Comparison of ENCODE assay signal across 14 cellular contexts in the genomic region with DNA sequence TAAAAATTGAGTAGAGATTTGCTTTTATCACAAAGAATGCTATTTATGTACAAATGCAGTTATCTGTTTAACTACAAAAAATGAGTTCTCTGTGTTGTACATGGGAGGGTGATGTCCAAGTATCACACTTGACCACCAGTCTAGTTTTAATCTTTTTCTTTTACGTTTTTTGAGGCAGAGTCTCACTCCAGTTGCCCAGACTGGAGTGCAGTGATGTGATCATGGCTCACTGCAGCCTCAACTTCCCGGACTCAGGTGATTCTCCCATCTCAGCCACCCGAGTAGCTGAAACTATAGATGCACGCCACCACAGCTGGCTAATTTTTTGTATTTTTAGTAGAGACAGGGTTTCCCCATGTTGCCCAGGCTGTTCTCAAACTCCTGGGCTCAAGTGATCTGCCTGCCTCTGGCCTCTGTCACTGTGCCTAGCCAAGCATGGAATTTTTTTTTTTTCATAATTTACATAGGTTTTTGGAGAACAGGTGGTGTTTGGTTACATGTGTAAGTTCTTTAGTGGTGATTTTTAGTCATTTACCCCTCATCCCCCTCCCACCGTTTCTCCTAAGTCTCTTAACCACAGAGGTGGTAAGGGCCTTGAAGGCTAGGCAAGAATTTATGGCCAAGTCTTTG. TPM values are rescaled to one million over a fixed set of nuclear protein-coding genes. Genes with fewer than 3 reads are reported as not detected.
A peak's percentile ranks its signal among the peaks of the same experiment; 100 is the strongest.
DNase-seq lines count a peak whose midpoint lies in the region; ATAC-seq, FAIRE-seq and TF ChIP-seq lines count a peak whose summit lies in the region.
"Had no signal": no experiment of that assay in that cellular context is flagged by ENCODE, and none has a peak within 500 bp of the region (broad histone marks: within the 10 kb centered on the region; RNA-seq: fewer than 3 reads in every experiment).

No MANE protein-coding gene starts in this region.

- TF ChIP-seq CTCF in GM12878 (IDR thresholded peaks at IDR 0.05 in 2 of 3, conservative IDR thresholded peaks at IDR 0.05 in 1 of 3; ENCODE audit: control insufficient read depth in 2 of 3, extremely low read depth in 1 of 3, insufficient read depth in 1 of 3, low read depth in 3 of 3, low read length in 3 of 3) (no peak), vagina (IDR thresholded peaks at IDR 0.05) (no peak)

- H3K27ac ChIP-seq in GM12878 (ENCODE audit: control insufficient read depth, insufficient read depth) (peak overlapping the region; percentile 67), vagina (no peak overlapping the region)

- H3K36me3 ChIP-seq in GM12878 (ENCODE audit: control insufficient read depth in 2 of 2, insufficient read depth in 2 of 2, low read length in 1 of 2) (no peaks in the 10 kb centered on the region; a peak in 1 of 4 replicates), vagina (no peaks in the 10 kb centered on the region)

- peak overlapping the region; percentile 44; the same call in 1 of the 2 replicates for H3K4me2 ChIP-seq in GM12878 (ENCODE audit: control insufficient read depth, insufficient read depth)

- no TSS peak for BruUV-seq in GM12878 (replicated peaks; lab: Mats Ljungman, UMichigan)

- SMC1A ChIA-PET in GM12878 (lab: Charles Lee; ENCODE audit: uncharacterized antibody, unreplicated experiment), result interaction anchor here (1.0 kb wide), 1 partner anchor 30 kb away, joined by 4 read pairs; no protein-coding TSS in a partner anchor

- in situ Hi-C loops in GM12878 (cut with MboI), result no loop called here

- no peaks in the 10 kb centered on the region for H3K27me3 ChIP-seq in GM12878 (replicated peaks in 1 of 2; ENCODE audit: control insufficient read depth in 2 of 2, insufficient read depth in 2 of 2, low read length in 1 of 2)
- H3K27me3 ChIP-seq in vagina, result no peaks in the 10 kb centered on the region

- POLR2A ChIA-PET in GM12878 (lab: Charles Lee), result no interaction called here

- peak; percentile 81 for ATAC-seq in GM18909 (IDR thresholded peaks at IDR 0.05; ENCODE audit: poor library complexity, unreplicated experiment)
- ATAC-seq in GM21723 (IDR thresholded peaks at IDR 0.05; ENCODE audit: unreplicated experiment), result peak; percentile 80
- ATAC-seq in HG03108 (IDR thresholded peaks at IDR 0.05; ENCODE audit: unreplicated experiment), result peak; percentile 76
- ATAC-seq in GM12878, result peak; percentile 92
- ATAC-seq in left colon, result no peak

- intact Hi-C loops in GM12878 (cut with micrococcal nuclease; ENCODE audit: unreplicated experiment), result no loop called here
- intact Hi-C loops in vagina (cut with DNase I), result no loop called here
- intact Hi-C loops in left colon (cut with DNase I, micrococcal nuclease), result no loop called here

- no peaks in the 10 kb centered on the region for H3K4me1 Mint-ChIP-seq in activated naive CD4-positive, alpha-beta T cell treated with anti-CD3 and anti-CD28 coated beads, Interleukin-2, amount 10 ng/mL, durations not matched to agents 7 days and 5 days

- TF ChIP-seq EP300 in GM12878 (IDR thresholded peaks at IDR 0.05; ENCODE audit: borderline replicate concordance in 1 of 2, control insufficient read depth in 1 of 2, low read depth in 2 of 2, low read length in 2 of 2), result no peak

- no peak overlapping the region for H3K4me3 ChIP-seq in GM12878
- no peak overlapping the region for H3K4me3 ChIP-seq in vagina

- H3K9me3 Mint-ChIP-seq in activated naive CD4-positive, alpha-beta T cell treated with anti-CD3 and anti-CD28 coated beads, Interleukin-2, amount 10 ng/mL, durations not matched to agents 7 days and 5 days, result no peaks in the 10 kb centered on the region

- RAD21 ChIA-PET in GM12878 (lab: Charles Lee; ENCODE audit: unreplicated experiment), result interaction anchor here (1.2 kb wide), 1 partner anchor 20 kb away, joined by 4 read pairs; no protein-coding TSS in a partner anchor

- H3K4me3 Mint-ChIP-seq in activated naive CD4-positive, alpha-beta T cell treated with anti-CD3 and anti-CD28 coated beads, Interleukin-2, amount 10 ng/mL, durations not matched to agents 7 days and 5 days, result no peak overlapping the region

- CTCF ChIA-PET in GM12878 (lab: Yijun Ruan, JAX), result interaction anchor here (0.7 kb wide), 1 partner anchor 186 kb away, joined by 5 read pairs; no protein-coding TSS in a partner anchor
- CTCF ChIA-PET in activated naive CD4-positive, alpha-beta T cell treated with anti-CD3 and anti-CD28 coated beads, Interleukin-2, amount 10 ng/mL, durations not matched to agents 7 days and 5 days (lab: Charles Lee), result no interaction called here

- no peak overlapping the region for H3K9ac ChIP-seq in GM12878 (ENCODE audit: control insufficient read depth, insufficient read depth, low read length)

- H3K79me2 ChIP-seq in GM12878 (ENCODE audit: control insufficient read depth, insufficient read depth, low read length), result no peaks in the 10 kb centered on the region; the same call in 1 of the 2 replicates

- 3% methylated on average over 5 of the region's 5 CpGs for whole genome bisulfite sequencing in GM12878 (ENCODE audit: insufficient coverage, insufficient replicate concordance, low lambda C conversion rate, missing lambda C conversion rate)

- TF ChIP-seq RAD21 in GM12878 (IDR thresholded peaks at IDR 0.05; ENCODE audit: insufficient read depth, low read depth, low read length), result no peak

- H3K27ac Mint-ChIP-seq in activated naive CD4-positive, alpha-beta T cell treated with anti-CD3 and anti-CD28 coated beads, Interleukin-2, amount 10 ng/mL, durations not matched to agents 7 days and 5 days, result no peak overlapping the region

- FAIRE-seq in GM12878 (lab: Jason Lieb, UNC), result peak; percentile 35

- no peaks in the 10 kb centered on the region for H3K36me3 Mint-ChIP-seq in activated naive CD4-positive, alpha-beta T cell treated with anti-CD3 and anti-CD28 coated beads, Interleukin-2, amount 10 ng/mL, durations not matched to agents 7 days and 5 days

- H3K9me3 ChIP-seq in GM12878 (replicated peaks; ENCODE audit: control insufficient read depth, insufficient read depth, low read length) (no peaks in the 10 kb centered on the region; the same call in 2 of the 3 replicates), vagina (no peaks in the 10 kb centered on the region)

- DNase-seq in GM12878 (ENCODE audit: low read depth, low spot score) (peak; percentile 59), vagina (ENCODE audit: extremely low spot score in 2 of 2) (no peak), GM03348 (ENCODE audit: low spot score) (no peak), left colon (no peak)
- DNase-seq in activated naive CD4-positive, alpha-beta T cell treated with anti-CD3 and anti-CD28 coated beads, Interleukin-2, amount 10 ng/mL, durations not matched to agents 7 days and 5 days, result no peak
- DNase-seq: activated gamma-delta T cell treated with Interleukin-2 at 50 U/mL for 16 hours; KBM-7; kidney; SIG-M5; stimulated activated naive CD4-positive, alpha-beta T cell treated with Interleukin-2 at 50 U/mL for 16 hours had no signal

- H4K20me1 ChIP-seq in GM12878 (ENCODE audit: control insufficient read depth, insufficient read depth), result no peaks in the 10 kb centered on the region

- no peaks in the 10 kb centered on the region for H3K27me3 Mint-ChIP-seq in activated naive CD4-positive, alpha-beta T cell treated with anti-CD3 and anti-CD28 coated beads, Interleukin-2, amount 10 ng/mL, durations not matched to agents 7 days and 5 days

- no peak for TF ChIP-seq POLR2A in GM12878 (IDR thresholded peaks at IDR 0.05; ENCODE audit: low read depth, low read length)
- TF ChIP-seq POLR2A in vagina (IDR thresholded peaks at IDR 0.05), result no peak

- H3K4me1 ChIP-seq in GM12878 (ENCODE audit: control insufficient read depth, insufficient read depth, low read length) (no peaks in the 10 kb centered on the region), vagina (no peaks in the 10 kb centered on the region)

- H2AFZ ChIP-seq in GM12878 (ENCODE audit: control insufficient read depth, low read depth, low read length), result no peak overlapping the region

TF ChIP-seq in GM12878, 131 proteins besides CTCF, POLR2A, EP300 and RAD21 (continues in another document):
- TF ChIP-seq IKZF1 (conservative IDR thresholded peaks at IDR 0.05), result 0 out of 2 replicates have a peak, but pooled peaks have one; percentile 20
- peak; percentile 75; the same call in 1 of the 2 replicates for TF ChIP-seq NFIC (IDR thresholded peaks at IDR 0.05; ENCODE audit: low read depth, low read length)
- no peak for TF ChIP-seq ZNF274 (IDR thresholded peaks at IDR 0.05; ENCODE audit: insufficient read depth, insufficient read length)
- TF ChIP-seq, protein P1, sequence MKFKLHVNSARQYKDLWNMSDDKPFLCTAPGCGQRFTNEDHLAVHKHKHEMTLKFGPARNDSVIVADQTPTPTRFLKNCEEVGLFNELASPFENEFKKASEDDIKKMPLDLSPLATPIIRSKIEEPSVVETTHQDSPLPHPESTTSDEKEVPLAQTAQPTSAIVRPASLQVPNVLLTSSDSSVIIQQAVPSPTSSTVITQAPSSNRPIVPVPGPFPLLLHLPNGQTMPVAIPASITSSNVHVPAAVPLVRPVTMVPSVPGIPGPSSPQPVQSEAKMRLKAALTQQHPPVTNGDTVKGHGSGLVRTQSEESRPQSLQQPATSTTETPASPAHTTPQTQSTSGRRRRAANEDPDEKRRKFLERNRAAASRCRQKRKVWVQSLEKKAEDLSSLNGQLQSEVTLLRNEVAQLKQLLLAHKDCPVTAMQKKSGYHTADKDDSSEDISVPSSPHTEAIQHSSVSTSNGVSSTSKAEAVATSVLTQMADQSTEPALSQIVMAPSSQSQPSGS (IDR thresholded peaks at IDR 0.05; ENCODE audit: low read length), result peak; percentile 56; the same call in 1 of the 2 replicates
- TF ChIP-seq NBN (IDR thresholded peaks at IDR 0.05), result 0 out of 2 replicates have a peak, but pooled peaks have one; percentile 22
- no peak for TF ChIP-seq CEBPB (IDR thresholded peaks at IDR 0.05; ENCODE audit: borderline replicate concordance in 1 of 2, low read depth in 2 of 2, low read length in 2 of 2)
- peak; percentile 20 to 32; a peak in 1 of 4 replicates for TF ChIP-seq IKZF2 (IDR thresholded peaks at IDR 0.05)

RNA-seq across cellular contexts. Expression of a gene that starts 47.9 kb away (rescaled TPM):
- total RNA-seq in GM12878 (2013; cell fraction: nucleolus; rRNA removed), result 10.1 and 11.8 TPM in 2 replicates
- total RNA-seq in GM12878 (2014; rRNA removed) (0.73 and 1.1 TPM in 2 replicates), GM12878 (2014; rRNA removed; fragmentation: Illumina TruSeq; extraction: Trizol) (0.83 and 1.3 TPM in 2 replicates), GM12878 (2021) (0.62 and 0.66 TPM in 2 replicates), vagina (7.4 TPM), left colon (1 to 10 TPM; 1.5 to 2.4 TPM)
- polyA plus RNA-seq in GM12878 (2011; ENCODE audit: low read depth), result 0.17 TPM
- polyA plus RNA-seq in GM12878 (2011; rRNA removed) (0.26 and 0.42 TPM in 2 replicates), GM12878 (2014; fragmentation: Illumina TruSeq; extraction: Trizol) (0.11 and 0.25 TPM in 2 replicates), GM12878 (2014; fragmentation: Nextera tagmentation; extraction: Ambion mirVana) (under 1 TPM; 0.26 to 0.84 TPM), GM12878 (2014; rRNA removed) (0.16 and 0.45 TPM in 2 replicates), GM12878 (2016; fragmentation: Nextera tagmentation; extraction: Ambion mirVana) (under 1 TPM; 0.20 TPM)
- 0.12 and 0.32 TPM in 2 replicates for polyA plus RNA-seq in GM12878 (2011; cell fraction: cytosol; rRNA removed)
- polyA plus RNA-seq in GM12878 (2011; cell fraction: nucleus; rRNA removed), result 0.88 and 1.1 TPM in 2 replicates
- polyA plus RNA-seq in GM12878 (2012), result 0.08 TPM in 1 of 2 replicates, not detected in the other
- polyA minus RNA-seq in GM12878 (2011; rRNA and poly(A)+ RNA removed), result 4.7 and 4.9 TPM in 2 replicates
- not detected in 2 replicates for polyA minus RNA-seq in GM12878 (2011; cell fraction: cytosol; rRNA and poly(A)+ RNA removed)
- polyA minus RNA-seq in GM12878 (2011; cell fraction: nucleus; rRNA and poly(A)+ RNA removed), result 5.4 and 10.0 TPM in 2 replicates
- polyA plus RNA-seq: neural cell had no signal
